In genomic region chr18:62323483-62324354, GRCh38 we compare ENCODE assay signal across 13 cellular contexts. TPM values are rescaled to one million over a fixed set of nuclear protein-coding genes. Genes with fewer than 3 reads are reported as not detected.
DNase-seq lines count a peak whose midpoint lies in the region; ATAC-seq and TF ChIP-seq lines count a peak whose summit lies in the region.
"Had no signal": no experiment of that assay in that cellular context is flagged by ENCODE, and none has a peak within 500 bp of the region (broad histone marks: within the 10 kb centered on the region; RNA-seq: fewer than 3 reads in every experiment).

No MANE protein-coding gene starts in this region.

- CTCF ChIA-PET in activated CD4-positive, alpha-beta T cell treated with anti-CD3 and anti-CD28 coated beads for 36 hours (lab: Charles Lee), result interaction anchor here (0.6 to 1.8 kb wide), 6 partner anchors 8 to 927 kb away, joined by 3 to 11 read pairs (median 3); no protein-coding TSS in a partner anchor

- intact Hi-C loops in activated CD4-positive, alpha-beta T cell treated with anti-CD3 and anti-CD28 coated beads, Interleukin-2, amount 10 ng/mL, durations not matched to agents 24 days and 14 days (cut with micrococcal nuclease), result loop anchor here (2.0 to 10.0 kb wide), 6 partner anchors 15 to 521 kb away; partner anchors contain the start of genes PHLPP1, PIGN, RELCH and ZCCHC2
- intact Hi-C loops in activated CD4-positive, alpha-beta T cell treated with anti-CD3 and anti-CD28 coated beads for 36 hours (cut with DNase I, micrococcal nuclease), result loop anchor here in 1 of 2 experiments (2.0 to 10.0 kb wide), 2 partner anchors 261 to 661 kb away; no protein-coding TSS in a partner anchor
- intact Hi-C loops in dendritic cell treated with granulocyte-macrophage colony-stimulating factor and Interleukin-4, amounts not matched to agents 40 ng/mL and 50 ng/mL, for 4 days (cut with micrococcal nuclease), result loop anchor here (1.0 kb wide), 1 partner anchor 9 kb away; no protein-coding TSS in a partner anchor

- peak overlapping the region; percentile 88 for H3K4me3 Mint-ChIP-seq in activated CD4-positive, alpha-beta T cell treated with anti-CD3 and anti-CD28 coated beads, Interleukin-2, amount 10 ng/mL, durations not matched to agents 24 days and 14 days
- no peak overlapping the region for H3K4me3 Mint-ChIP-seq in activated CD4-positive, alpha-beta T cell treated with anti-CD3 and anti-CD28 coated beads for 36 hours
- H3K4me3 Mint-ChIP-seq in IgD-negative memory B cell, result peak overlapping the region; percentile 74 to 86 (median 81)
- no peak overlapping the region for H3K4me3 Mint-ChIP-seq in dendritic cell treated with granulocyte-macrophage colony-stimulating factor and Interleukin-4, amounts not matched to agents 40 ng/mL and 50 ng/mL, for 4 days
- peak overlapping the region; percentile 74 for H3K4me3 Mint-ChIP-seq in neural crest cell

- DNase-seq in activated CD4-positive, alpha-beta T cell treated with anti-CD3 and anti-CD28 coated beads, Interleukin-2, amount 10 ng/mL, durations not matched to agents 24 days and 14 days, result no peak
- no peak for DNase-seq in activated CD4-positive, alpha-beta T cell treated with anti-CD3 and anti-CD28 coated beads for 36 hours
- DNase-seq in neural crest cell (ENCODE audit: low read depth, low spot score), result no peak
- DNase-seq in cerebellar cortex (ENCODE audit: low spot score), result no peak
- DNase-seq in stimulated activated CD4-positive, alpha-beta T cell treated with anti-CD3 and anti-CD28 coated beads, Interleukin-4, amount 100 ng/mL, for 24 hours, result no peak
- no peak for DNase-seq in iPS-NIHi7 (ENCODE audit: extremely low spot score)
- DNase-seq: left ventricle myocardium superior, NCI-H1436 treated with DMSO at 0.1 percent for 48 hours, NCI-H510A treated with DMSO at 0.1 percent for 48 hours, thyroid gland had no signal

- H3K9me3 Mint-ChIP-seq in activated CD4-positive, alpha-beta T cell treated with anti-CD3 and anti-CD28 coated beads, Interleukin-2, amount 10 ng/mL, durations not matched to agents 24 days and 14 days, result no peaks in the 10 kb centered on the region
- H3K9me3 Mint-ChIP-seq in activated CD4-positive, alpha-beta T cell treated with anti-CD3 and anti-CD28 coated beads for 36 hours (ENCODE audit: low read depth), result no peaks in the 10 kb centered on the region
- H3K9me3 Mint-ChIP-seq in IgD-negative memory B cell (no peaks in the 10 kb centered on the region), neural crest cell (no peaks in the 10 kb centered on the region)
- H3K9me3 Mint-ChIP-seq in dendritic cell treated with granulocyte-macrophage colony-stimulating factor and Interleukin-4, amounts not matched to agents 40 ng/mL and 50 ng/mL, for 4 days, result no peaks in the 10 kb centered on the region

- H3K27me3 Mint-ChIP-seq in activated CD4-positive, alpha-beta T cell treated with anti-CD3 and anti-CD28 coated beads, Interleukin-2, amount 10 ng/mL, durations not matched to agents 24 days and 14 days, result peaks cover 42% of the 10 kb centered on the region
- H3K27me3 Mint-ChIP-seq in activated CD4-positive, alpha-beta T cell treated with anti-CD3 and anti-CD28 coated beads for 36 hours, result peaks cover 59% of the 10 kb centered on the region
- peaks cover 37% of the 10 kb centered on the region for H3K27me3 Mint-ChIP-seq in IgD-negative memory B cell
- peaks cover 62% of the 10 kb centered on the region for H3K27me3 Mint-ChIP-seq in dendritic cell treated with granulocyte-macrophage colony-stimulating factor and Interleukin-4, amounts not matched to agents 40 ng/mL and 50 ng/mL, for 4 days
- peaks cover 80% of the 10 kb centered on the region for H3K27me3 Mint-ChIP-seq in neural crest cell (ENCODE audit: low read depth)

- H3K27ac Mint-ChIP-seq in activated CD4-positive, alpha-beta T cell treated with anti-CD3 and anti-CD28 coated beads, Interleukin-2, amount 10 ng/mL, durations not matched to agents 24 days and 14 days, result no peak overlapping the region
- H3K27ac Mint-ChIP-seq in activated CD4-positive, alpha-beta T cell treated with anti-CD3 and anti-CD28 coated beads for 36 hours, result no peak overlapping the region
- H3K27ac Mint-ChIP-seq in IgD-negative memory B cell, result peak overlapping the region in 2 of 3 donors; percentile 14 to 68
- peak overlapping the region; percentile 9 for H3K27ac Mint-ChIP-seq in dendritic cell treated with granulocyte-macrophage colony-stimulating factor and Interleukin-4, amounts not matched to agents 40 ng/mL and 50 ng/mL, for 4 days
- H3K27ac Mint-ChIP-seq in neural crest cell (ENCODE audit: unreplicated experiment), result no peak overlapping the region

- TF ChIP-seq CTCF in neural crest cell (conservative IDR thresholded peaks at IDR 0.05), result no peak

- peaks cover 39% of the 10 kb centered on the region for H3K4me1 Mint-ChIP-seq in activated CD4-positive, alpha-beta T cell treated with anti-CD3 and anti-CD28 coated beads, Interleukin-2, amount 10 ng/mL, durations not matched to agents 24 days and 14 days
- peaks cover 16% of the 10 kb centered on the region for H3K4me1 Mint-ChIP-seq in activated CD4-positive, alpha-beta T cell treated with anti-CD3 and anti-CD28 coated beads for 36 hours
- H3K4me1 Mint-ChIP-seq in IgD-negative memory B cell, result peaks cover 12 to 27% (median 18%) of the 10 kb centered on the region in 3 donors
- H3K4me1 Mint-ChIP-seq in dendritic cell treated with granulocyte-macrophage colony-stimulating factor and Interleukin-4, amounts not matched to agents 40 ng/mL and 50 ng/mL, for 4 days (ENCODE audit: low read depth), result peaks cover 43% of the 10 kb centered on the region
- peaks cover 10% of the 10 kb centered on the region for H3K4me1 Mint-ChIP-seq in neural crest cell

- H3K36me3 Mint-ChIP-seq in activated CD4-positive, alpha-beta T cell treated with anti-CD3 and anti-CD28 coated beads, Interleukin-2, amount 10 ng/mL, durations not matched to agents 24 days and 14 days (ENCODE audit: low read depth), result peaks cover 6% of the 10 kb centered on the region
- H3K36me3 Mint-ChIP-seq in activated CD4-positive, alpha-beta T cell treated with anti-CD3 and anti-CD28 coated beads for 36 hours (ENCODE audit: low read depth), result no peaks in the 10 kb centered on the region
- peaks cover 2% of the 10 kb centered on the region for H3K36me3 Mint-ChIP-seq in IgD-negative memory B cell
- H3K36me3 Mint-ChIP-seq in dendritic cell treated with granulocyte-macrophage colony-stimulating factor and Interleukin-4, amounts not matched to agents 40 ng/mL and 50 ng/mL, for 4 days (ENCODE audit: low read depth), result no peaks in the 10 kb centered on the region
- H3K36me3 Mint-ChIP-seq in neural crest cell (ENCODE audit: low read depth), result no peaks in the 10 kb centered on the region

- ATAC-seq in activated CD4-positive, alpha-beta T cell treated with anti-CD3 and anti-CD28 coated beads for 36 hours, result no peak
- ATAC-seq: left ventricle myocardium superior had no signal

- POLR2A ChIA-PET in activated CD4-positive, alpha-beta T cell treated with anti-CD3 and anti-CD28 coated beads for 36 hours (lab: Charles Lee), result interaction anchor here (0.5 kb wide), 1 partner anchor 55 kb away, joined by 3 read pairs; no protein-coding TSS in a partner anchor

RNA-seq across cellular contexts. Expression of gene TNFRSF11A, which starts 1.4 kb away (rescaled TPM):
- total RNA-seq in activated CD4-positive, alpha-beta T cell treated with anti-CD3 and anti-CD28 coated beads, Interleukin-2, amount 10 ng/mL, durations not matched to agents 24 days and 14 days, result 14.0 and 16.4 TPM in 2 replicates
- 1 to 10 TPM; 6.9 to 9.3 TPM for total RNA-seq in activated CD4-positive, alpha-beta T cell treated with anti-CD3 and anti-CD28 coated beads for 36 hours
- polyA plus RNA-seq in IgD-negative memory B cell, result not detected
- 0.05 and 0.16 TPM in 2 replicates for total RNA-seq in neural crest cell
- polyA plus RNA-seq: smooth muscle cell had no signal

Comparison
In these comparisons a context has a peak if more than half of its experiments do, and no peak if none do; other contexts are left out.
1. H3K4me3 Mint-ChIP-seq: peak in activated CD4-positive, alpha-beta T cell treated with anti-CD3 and anti-CD28 coated beads, Interleukin-2, amount 10 ng/mL, durations not matched to agents 24 days and 14 days (single experiment), IgD-negative memory B cell (4 of 4) and neural crest cell (single experiment); none in activated CD4-positive, alpha-beta T cell treated with anti-CD3 and anti-CD28 coated beads for 36 hours (single experiment) and dendritic cell treated with granulocyte-macrophage colony-stimulating factor and Interleukin-4, amounts not matched to agents 40 ng/mL and 50 ng/mL, for 4 days (single experiment).
2. H3K27ac Mint-ChIP-seq: peak in IgD-negative memory B cell (2 of 3) and dendritic cell treated with granulocyte-macrophage colony-stimulating factor and Interleukin-4, amounts not matched to agents 40 ng/mL and 50 ng/mL, for 4 days (single experiment); none in activated CD4-positive, alpha-beta T cell treated with anti-CD3 and anti-CD28 coated beads, Interleukin-2, amount 10 ng/mL, durations not matched to agents 24 days and 14 days (single experiment), activated CD4-positive, alpha-beta T cell treated with anti-CD3 and anti-CD28 coated beads for 36 hours (single experiment) and neural crest cell (single experiment).